ENCODE assay signal across 1 cellular context in the genomic region with DNA sequence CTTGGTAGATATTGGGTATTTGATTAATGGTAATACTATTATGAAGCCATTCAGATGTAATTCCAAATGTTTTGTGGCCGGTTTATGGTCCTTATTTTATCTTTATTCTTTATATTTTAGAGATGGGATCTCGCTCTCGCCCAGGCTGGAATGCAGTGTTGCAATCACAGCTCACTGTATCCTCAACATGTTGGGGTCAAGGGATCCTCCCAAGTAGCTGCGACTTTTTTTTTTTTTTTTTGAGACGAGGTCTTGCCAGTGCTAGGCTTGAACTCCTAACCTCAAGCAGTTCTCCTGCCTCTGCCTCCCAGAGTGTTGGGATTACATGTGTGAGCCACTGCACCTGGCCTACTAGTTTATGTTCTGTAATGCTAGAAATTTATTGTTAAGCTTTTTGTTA.
A peak's percentile ranks its signal among the peaks of the same experiment; 100 is the strongest.
TF ChIP-seq lines count a peak whose summit lies in the region.

No MANE protein-coding gene starts in this region.

TF ChIP-seq in HepG2, 621 proteins besides CTCF, POLR2A, EP300 and RAD21:
- TF ChIP-seq, protein P1, sequence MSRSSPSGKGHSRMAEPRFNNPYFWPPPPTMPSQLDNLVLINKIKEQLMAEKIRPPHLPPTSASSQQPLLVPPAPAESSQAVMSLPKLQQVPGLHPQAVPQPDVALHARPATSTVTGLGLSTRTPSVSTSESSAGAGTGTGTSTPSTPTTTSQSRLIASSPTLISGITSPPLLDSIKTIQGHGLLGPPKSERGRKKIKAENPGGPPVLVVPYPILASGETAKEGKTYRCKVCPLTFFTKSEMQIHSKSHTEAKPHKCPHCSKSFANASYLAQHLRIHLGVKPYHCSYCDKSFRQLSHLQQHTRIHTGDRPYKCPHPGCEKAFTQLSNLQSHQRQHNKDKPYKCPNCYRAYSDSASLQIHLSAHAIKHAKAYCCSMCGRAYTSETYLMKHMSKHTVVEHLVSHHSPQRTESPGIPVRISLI (CRISPR knock-in tag; IDR thresholded peaks at IDR 0.05; ENCODE audit: borderline replicate concordance) = peak; percentile 54; the same call in 1 of the 2 replicates
- no peak for TF ChIP-seq CCDC6 (CRISPR knock-in tag; IDR thresholded peaks at IDR 0.05)
- TF ChIP-seq, protein P2, sequence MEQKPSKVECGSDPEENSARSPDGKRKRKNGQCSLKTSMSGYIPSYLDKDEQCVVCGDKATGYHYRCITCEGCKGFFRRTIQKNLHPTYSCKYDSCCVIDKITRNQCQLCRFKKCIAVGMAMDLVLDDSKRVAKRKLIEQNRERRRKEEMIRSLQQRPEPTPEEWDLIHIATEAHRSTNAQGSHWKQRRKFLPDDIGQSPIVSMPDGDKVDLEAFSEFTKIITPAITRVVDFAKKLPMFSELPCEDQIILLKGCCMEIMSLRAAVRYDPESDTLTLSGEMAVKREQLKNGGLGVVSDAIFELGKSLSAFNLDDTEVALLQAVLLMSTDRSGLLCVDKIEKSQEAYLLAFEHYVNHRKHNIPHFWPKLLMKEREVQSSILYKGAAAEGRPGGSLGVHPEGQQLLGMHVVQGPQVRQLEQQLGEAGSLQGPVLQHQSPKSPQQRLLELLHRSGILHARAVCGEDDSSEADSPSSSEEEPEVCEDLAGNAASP (CRISPR knock-in tag; IDR thresholded peaks at IDR 0.05; ENCODE audit: borderline replicate concordance) = peak; percentile 36; the same call in 1 of the 2 replicates
- peak; percentile 55 for TF ChIP-seq TEAD3 (CRISPR knock-in tag; optimal IDR thresholded peaks at IDR 0.05; ENCODE audit: borderline replicate concordance)
- TF ChIP-seq, protein P3, sequence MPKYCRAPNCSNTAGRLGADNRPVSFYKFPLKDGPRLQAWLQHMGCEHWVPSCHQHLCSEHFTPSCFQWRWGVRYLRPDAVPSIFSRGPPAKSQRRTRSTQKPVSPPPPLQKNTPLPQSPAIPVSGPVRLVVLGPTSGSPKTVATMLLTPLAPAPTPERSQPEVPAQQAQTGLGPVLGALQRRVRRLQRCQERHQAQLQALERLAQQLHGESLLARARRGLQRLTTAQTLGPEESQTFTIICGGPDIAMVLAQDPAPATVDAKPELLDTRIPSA (CRISPR knock-in tag; IDR thresholded peaks at IDR 0.05; ENCODE audit: borderline replicate concordance) = no peak
- peak; percentile 62 for TF ChIP-seq CEBPB (IDR thresholded peaks at IDR 0.05; ENCODE audit: borderline replicate concordance, low read depth, low read length)
- TF ChIP-seq RXRB (CRISPR knock-in tag; IDR thresholded peaks at IDR 0.05; ENCODE audit: borderline replicate concordance) = 0 out of 2 replicates have a peak, but pooled peaks have one; percentile 27
- TF ChIP-seq SRSF4 (IDR thresholded peaks at IDR 0.05; ENCODE audit: low read depth, low read length, poor library complexity, severe bottlenecking) = no peak
- TF ChIP-seq RBM22 (optimal IDR thresholded peaks at IDR 0.05; ENCODE audit: low read length) = no peak
- no peak for TF ChIP-seq ZNF776 (CRISPR knock-in tag; IDR thresholded peaks at IDR 0.05)
- TF ChIP-seq AKAP8 (CRISPR knock-in tag; IDR thresholded peaks at IDR 0.05) = no peak
- TF ChIP-seq SNAPC2 (CRISPR knock-in tag; IDR thresholded peaks at IDR 0.05) = no peak
- TF ChIP-seq CEBPG (CRISPR knock-in tag; IDR thresholded peaks at IDR 0.05) = peak; percentile 40; the same call in 1 of the 2 replicates
- TF ChIP-seq NFRKB (IDR thresholded peaks at IDR 0.05) = no peak
